ENCODE assay signal across 12 cellular contexts in the genomic region with DNA sequence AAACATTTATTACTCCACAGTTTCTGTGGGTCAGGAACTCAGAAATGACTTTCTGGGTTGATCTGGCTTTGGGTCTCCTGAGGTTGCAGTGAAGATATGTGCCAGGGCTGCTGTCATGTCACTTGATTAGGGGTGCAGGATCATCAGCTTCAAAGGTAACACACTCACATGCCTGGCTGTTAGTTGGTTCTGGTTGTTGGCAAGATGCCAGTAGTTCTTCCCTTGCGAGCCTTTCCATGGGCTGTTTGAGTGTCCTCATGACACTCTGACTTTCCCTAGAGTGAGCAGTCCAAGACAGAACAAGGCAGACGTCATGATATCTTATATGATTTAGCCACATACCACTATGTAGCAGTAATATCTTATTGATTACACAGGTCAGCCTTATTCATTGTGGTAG. TPM values are rescaled to one million over a fixed set of nuclear protein-coding genes. Genes with fewer than 3 reads are reported as not detected.
DNase-seq lines count a peak whose midpoint lies in the region; ATAC-seq and TF ChIP-seq lines count a peak whose summit lies in the region.
"Had no signal": no experiment of that assay in that cellular context is flagged by ENCODE, and none has a peak within 500 bp of the region (broad histone marks: within the 10 kb centered on the region; RNA-seq: fewer than 3 reads in every experiment).

No MANE protein-coding gene starts in this region.

- peaks cover 27% of the 10 kb centered on the region for H3K79me2 ChIP-seq in PC-3 (ENCODE audit: low read length)
- peaks cover 8% of the 10 kb centered on the region for H3K79me2 ChIP-seq in fibroblast of lung (ENCODE audit: control insufficient read depth, insufficient read depth, low read length)

- H3K9me3 ChIP-seq in PC-3 (ENCODE audit: low read length) (no peaks in the 10 kb centered on the region), fibroblast of lung (ENCODE audit: control insufficient read depth, insufficient read depth, low read depth, low read length) (no peaks in the 10 kb centered on the region)

- H3K27ac ChIP-seq in PC-3 (ENCODE audit: low read length) (no peak overlapping the region), fibroblast of lung (ENCODE audit: insufficient read depth, low read length) (no peak overlapping the region)
- H3K27ac ChIP-seq: epithelial cell of prostate had no signal

- H3K4me2 ChIP-seq in PC-3 (ENCODE audit: low read length) = peak overlapping the region; percentile 100; the same call in 1 of the 2 replicates
- peak overlapping the region; percentile 18 for H3K4me2 ChIP-seq in fibroblast of lung (ENCODE audit: extremely low read depth, insufficient read depth, low read length)

- H3K4me1 ChIP-seq in PC-3 (ENCODE audit: insufficient read depth, low read length) (peaks cover 33% of the 10 kb centered on the region), fibroblast of lung (ENCODE audit: control insufficient read depth, extremely low read depth, insufficient read depth, low read length) (peaks cover 6% of the 10 kb centered on the region)

- POLR2A ChIA-PET in PC-3 (lab: Charles Lee; ENCODE audit: unreplicated experiment) = no interaction called here

- CTCF ChIA-PET in PC-3 (lab: Charles Lee) = interaction anchor here (0.6 kb wide), 1 partner anchor 281 kb away, joined by 11 read pairs; no protein-coding TSS in a partner anchor

- H3K36me3 ChIP-seq in PC-3 (ENCODE audit: low read depth, low read length) (no peaks in the 10 kb centered on the region), fibroblast of lung (ENCODE audit: control insufficient read depth, insufficient read depth, low read length) (no peaks in the 10 kb centered on the region)

- H3K9me2 ChIP-seq in PC-3 (replicated peaks; ENCODE audit: low read length) = no peaks in the 10 kb centered on the region

- ATAC-seq in natural killer cell = no peak
- no peak for ATAC-seq in natural killer cell treated with Interleukin-12 subunit alpha and Interleukin-12 subunit beta and Interleukin-15 and Interleukin-18, amount 100 ng/mL, for 72 hours
- ATAC-seq in PC-3 = no peak
- ATAC-seq in activated CD4-positive, CD25-positive, alpha-beta regulatory T cell treated with anti-CD3 and anti-CD28 coated beads, Interleukin-2, amount 50 U/mL, for 24 hours = no peak
- ATAC-seq: HCT116 had no signal

- no peak for DNase-seq in natural killer cell
- no peak for DNase-seq in natural killer cell treated with Interleukin-12 subunit alpha and Interleukin-12 subunit beta and Interleukin-15 and Interleukin-18, amount 100 ng/mL, for 72 hours (ENCODE audit: low spot score)
- no peak for DNase-seq in PC-3
- DNase-seq in fibroblast of lung (ENCODE audit: low read depth in 2 of 2) = peak in 1 of 2 donors; percentile 2
- no peak for DNase-seq in foreskin fibroblast
- DNase-seq in lower leg skin (ENCODE audit: low spot score in 2 of 2) = no peak
- DNase-seq in ureter (ENCODE audit: low spot score) = no peak
- DNase-seq: activated CD8-positive, alpha-beta memory T cell treated with anti-CD3 and anti-CD28 coated beads for 24 hours; Calu3 had no signal

- no TSS peak for BruUV-seq in PC-3 (replicated peaks; lab: Mats Ljungman, UMichigan)

- intact Hi-C loops in natural killer cell (cut with micrococcal nuclease) (loop anchor here (5.0 to 10.0 kb wide), 3 partner anchors 187 to 536 kb away; a partner anchor contains a TSS), PC-3 (cut with micrococcal nuclease) (loop anchor here (5.0 kb wide), 3 partner anchors 112 to 352 kb away; a partner anchor contains a TSS), lower leg skin (cut with DNase I; ENCODE audit: low total_unique reads) (no loop called here)

- H4K20me1 ChIP-seq in PC-3 (ENCODE audit: low read length) (no peaks in the 10 kb centered on the region), fibroblast of lung (ENCODE audit: control insufficient read depth, extremely low read depth, insufficient read depth, low read length) (no peaks in the 10 kb centered on the region)

- no peak for TF ChIP-seq POLR2A in lower leg skin (IDR thresholded peaks at IDR 0.05)

- peaks cover 25 to 27% of the 10 kb centered on the region in 2 donors for H3K4me1 Mint-ChIP-seq in natural killer cell
- peaks cover 28% of the 10 kb centered on the region in 2 donors for H3K4me1 Mint-ChIP-seq in natural killer cell treated with Interleukin-12 subunit alpha and Interleukin-12 subunit beta and Interleukin-15 and Interleukin-18, amount 100 ng/mL, for 72 hours (ENCODE audit: low read depth in 2 of 2)

- no peaks in the 10 kb centered on the region for H3K27me3 ChIP-seq in PC-3 (ENCODE audit: low read length)
- no peaks in the 10 kb centered on the region for H3K27me3 ChIP-seq in fibroblast of lung (ENCODE audit: control insufficient read depth, insufficient read depth, low read length)

- peak overlapping the region; percentile 56 for H3K4me3 Mint-ChIP-seq in natural killer cell
- no peak overlapping the region for H3K4me3 Mint-ChIP-seq in natural killer cell treated with Interleukin-12 subunit alpha and Interleukin-12 subunit beta and Interleukin-15 and Interleukin-18, amount 100 ng/mL, for 72 hours

- no peak overlapping the region for H3K27ac Mint-ChIP-seq in natural killer cell
- H3K27ac Mint-ChIP-seq in natural killer cell treated with Interleukin-12 subunit alpha and Interleukin-12 subunit beta and Interleukin-15 and Interleukin-18, amount 100 ng/mL, for 72 hours = peak overlapping the region in 1 of 2 donors; percentile 92

- H3K9me3 Mint-ChIP-seq in natural killer cell = no peaks in the 10 kb centered on the region
- H3K9me3 Mint-ChIP-seq in natural killer cell treated with Interleukin-12 subunit alpha and Interleukin-12 subunit beta and Interleukin-15 and Interleukin-18, amount 100 ng/mL, for 72 hours = no peaks in the 10 kb centered on the region

- H2AFZ ChIP-seq in PC-3 (ENCODE audit: low read length) (no peak overlapping the region), fibroblast of lung (ENCODE audit: low read length) (no peak overlapping the region)

- H3K27me3 Mint-ChIP-seq in natural killer cell (ENCODE audit: low read depth in 2 of 2) = no peaks in the 10 kb centered on the region
- H3K27me3 Mint-ChIP-seq in natural killer cell treated with Interleukin-12 subunit alpha and Interleukin-12 subunit beta and Interleukin-15 and Interleukin-18, amount 100 ng/mL, for 72 hours = no peaks in the 10 kb centered on the region

- 74 to 78% methylated on average over 2 of the region's 2 CpGs for WGBS in lower leg skin, 2 donors

- H3K36me3 Mint-ChIP-seq in natural killer cell = no peaks in the 10 kb centered on the region
- H3K36me3 Mint-ChIP-seq in natural killer cell treated with Interleukin-12 subunit alpha and Interleukin-12 subunit beta and Interleukin-15 and Interleukin-18, amount 100 ng/mL, for 72 hours = no peaks in the 10 kb centered on the region

- TF ChIP-seq CTCF in natural killer cell (IDR thresholded peaks at IDR 0.05) (no peak), PC-3 (conservative IDR thresholded peaks at IDR 0.05; ENCODE audit: low read depth, low read length) (no peak), fibroblast of lung (conservative IDR thresholded peaks at IDR 0.05 in 1 of 2, IDR thresholded peaks at IDR 0.05 in 1 of 2; ENCODE audit: low read depth in 1 of 2, low read length in 2 of 2) (no peak), foreskin fibroblast (IDR thresholded peaks at IDR 0.05; ENCODE audit: low read depth, low read length) (no peak), lower leg skin (IDR thresholded peaks at IDR 0.05) (no peak)

- H3F3A ChIP-seq in PC-3 (ENCODE audit: low read length, unreplicated experiment) = no peaks in the 10 kb centered on the region

- peak overlapping the region; percentile 96; the same call in 1 of the 2 replicates for H3K4me3 ChIP-seq in PC-3 (ENCODE audit: low read length)
- H3K4me3 ChIP-seq in fibroblast of lung (replicated peaks in 1 of 4; ENCODE audit: control extremely low read depth in 1 of 4, insufficient read depth in 1 of 4, low read depth in 3 of 4, low read length in 4 of 4) = peak overlapping the region in 1 of 4 experiments; percentile 82
- H3K4me3 ChIP-seq in foreskin fibroblast (ENCODE audit: low read depth in 1 of 2, low read length in 2 of 2) = no peak overlapping the region
- no peak overlapping the region for H3K4me3 ChIP-seq in lower leg skin (ENCODE audit: low read depth, poor library complexity, severe bottlenecking)

- no peak overlapping the region for H3K9ac ChIP-seq in PC-3 (ENCODE audit: low read length)
- no peak overlapping the region for H3K9ac ChIP-seq in fibroblast of lung (ENCODE audit: insufficient read depth, low read length)

RNA-seq across cellular contexts. Expression of a gene that starts 1.8 kb away (rescaled TPM):
- 1 to 10 TPM; 4.0 to 5.3 (median 5.1) TPM for total RNA-seq in natural killer cell
- 1 to 10 TPM; 2.2 to 2.3 TPM for total RNA-seq in natural killer cell treated with Interleukin-12 subunit alpha and Interleukin-12 subunit beta and Interleukin-15 and Interleukin-18, amount 100 ng/mL, for 72 hours
- total RNA-seq in PC-3 (2014; rRNA removed) = 0.69 and 1.5 TPM in 2 replicates
- 8.4 and 8.7 TPM in 2 replicates for total RNA-seq in fibroblast of lung
- 2.2 and 3.4 TPM in 2 replicates for polyA plus RNA-seq in fibroblast of lung
- 1.5 and 2.2 TPM in 2 replicates for polyA plus RNA-seq in fibroblast of lung (2012)
- 0.12 TPM in 1 of 2 replicates, not detected in the other for polyA minus RNA-seq in fibroblast of lung (ENCODE audit: low replicate concordance)
- 1 to 10 TPM; 3.9 to 6.3 (median 4.5) TPM for total RNA-seq in lower leg skin
- 8.3 TPM for total RNA-seq in ureter

RNA-seq across cellular contexts. Expression of a gene that starts 2.1 kb away (rescaled TPM):
- total RNA-seq in natural killer cell = 1 to 10 TPM; 4.4 to 8.2 (median 4.9) TPM
- 10 to 100 TPM; 10.6 to 15.0 TPM for total RNA-seq in natural killer cell treated with Interleukin-12 subunit alpha and Interleukin-12 subunit beta and Interleukin-15 and Interleukin-18, amount 100 ng/mL, for 72 hours
- 6.9 and 11.3 TPM in 2 replicates for total RNA-seq in PC-3 (2014; rRNA removed)
- 22.3 and 26.4 TPM in 2 replicates for total RNA-seq in fibroblast of lung
- polyA plus RNA-seq in fibroblast of lung = 19.4 and 19.6 TPM in 2 replicates
- polyA plus RNA-seq in fibroblast of lung (2012) = 7.5 and 11.3 TPM in 2 replicates
- polyA minus RNA-seq in fibroblast of lung (ENCODE audit: low replicate concordance) = 5.4 and 19.3 TPM in 2 replicates
- 10 to 100 TPM in 3 of 4 donors, 1 to 10 TPM in 1; 9.9 to 18.2 (median 11.9) TPM for total RNA-seq in lower leg skin
- 27.1 TPM for total RNA-seq in ureter
